1 cellular context compared by ENCODE assay signal in the genomic region with DNA sequence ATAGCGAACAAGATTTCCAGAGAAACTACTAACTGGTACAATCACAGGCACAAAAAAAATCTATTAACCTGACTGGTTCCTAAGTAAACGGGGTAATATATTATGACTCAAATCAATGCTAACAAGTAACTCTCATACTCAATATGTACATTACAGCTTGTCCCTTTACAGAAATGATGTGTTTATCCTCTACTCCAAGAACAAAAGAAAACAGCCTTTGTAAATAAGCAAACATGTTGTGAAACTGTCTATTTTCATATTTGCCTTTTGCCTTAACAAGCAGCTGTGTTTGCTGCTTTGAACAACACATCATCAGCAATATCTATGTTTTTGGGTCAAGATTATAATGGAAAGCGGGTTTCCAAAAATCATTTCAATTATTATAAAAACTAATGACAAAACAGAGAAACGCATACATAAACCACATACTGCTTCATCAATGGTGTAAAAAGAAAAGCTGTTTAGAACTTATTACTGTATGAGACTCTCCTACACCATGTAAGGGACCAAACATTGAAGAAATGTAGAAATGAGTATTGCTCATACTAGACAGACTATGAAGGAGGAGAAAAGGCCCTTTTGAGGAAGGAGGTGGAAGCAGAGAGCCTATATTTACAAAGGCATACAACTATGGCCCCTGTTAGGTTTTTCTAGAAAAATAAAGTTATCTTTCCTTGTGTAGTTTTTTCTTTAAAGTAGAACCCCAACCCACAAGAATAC.
TF ChIP-seq lines count a peak whose summit lies in the region.

No MANE protein-coding gene starts in this region.

TF ChIP-seq in HepG2, 621 proteins besides CTCF, POLR2A, EP300 and RAD21 (continued from another document and continues in another):
- TF ChIP-seq, protein P1, sequence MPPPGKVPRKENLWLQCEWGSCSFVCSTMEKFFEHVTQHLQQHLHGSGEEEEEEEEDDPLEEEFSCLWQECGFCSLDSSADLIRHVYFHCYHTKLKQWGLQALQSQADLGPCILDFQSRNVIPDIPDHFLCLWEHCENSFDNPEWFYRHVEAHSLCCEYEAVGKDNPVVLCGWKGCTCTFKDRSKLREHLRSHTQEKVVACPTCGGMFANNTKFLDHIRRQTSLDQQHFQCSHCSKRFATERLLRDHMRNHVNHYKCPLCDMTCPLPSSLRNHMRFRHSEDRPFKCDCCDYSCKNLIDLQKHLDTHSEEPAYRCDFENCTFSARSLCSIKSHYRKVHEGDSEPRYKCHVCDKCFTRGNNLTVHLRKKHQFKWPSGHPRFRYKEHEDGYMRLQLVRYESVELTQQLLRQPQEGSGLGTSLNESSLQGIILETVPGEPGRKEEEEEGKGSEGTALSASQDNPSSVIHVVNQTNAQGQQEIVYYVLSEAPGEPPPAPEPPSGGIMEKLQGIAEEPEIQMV (CRISPR knock-in tag; IDR thresholded peaks at IDR 0.05; ENCODE audit: low read depth): no peak
- TF ChIP-seq RELA (CRISPR knock-in tag; IDR thresholded peaks at IDR 0.05): no peak
- TF ChIP-seq ATM (IDR thresholded peaks at IDR 0.05; ENCODE audit: borderline replicate concordance): no peak
- no peak for TF ChIP-seq ZNF160 (CRISPR knock-in tag; IDR thresholded peaks at IDR 0.05)
- no peak for TF ChIP-seq ZNF572 (CRISPR knock-in tag; IDR thresholded peaks at IDR 0.05)
- TF ChIP-seq, protein P2, sequence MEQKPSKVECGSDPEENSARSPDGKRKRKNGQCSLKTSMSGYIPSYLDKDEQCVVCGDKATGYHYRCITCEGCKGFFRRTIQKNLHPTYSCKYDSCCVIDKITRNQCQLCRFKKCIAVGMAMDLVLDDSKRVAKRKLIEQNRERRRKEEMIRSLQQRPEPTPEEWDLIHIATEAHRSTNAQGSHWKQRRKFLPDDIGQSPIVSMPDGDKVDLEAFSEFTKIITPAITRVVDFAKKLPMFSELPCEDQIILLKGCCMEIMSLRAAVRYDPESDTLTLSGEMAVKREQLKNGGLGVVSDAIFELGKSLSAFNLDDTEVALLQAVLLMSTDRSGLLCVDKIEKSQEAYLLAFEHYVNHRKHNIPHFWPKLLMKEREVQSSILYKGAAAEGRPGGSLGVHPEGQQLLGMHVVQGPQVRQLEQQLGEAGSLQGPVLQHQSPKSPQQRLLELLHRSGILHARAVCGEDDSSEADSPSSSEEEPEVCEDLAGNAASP (CRISPR knock-in tag; IDR thresholded peaks at IDR 0.05; ENCODE audit: borderline replicate concordance): no peak
- TF ChIP-seq, protein P3, sequence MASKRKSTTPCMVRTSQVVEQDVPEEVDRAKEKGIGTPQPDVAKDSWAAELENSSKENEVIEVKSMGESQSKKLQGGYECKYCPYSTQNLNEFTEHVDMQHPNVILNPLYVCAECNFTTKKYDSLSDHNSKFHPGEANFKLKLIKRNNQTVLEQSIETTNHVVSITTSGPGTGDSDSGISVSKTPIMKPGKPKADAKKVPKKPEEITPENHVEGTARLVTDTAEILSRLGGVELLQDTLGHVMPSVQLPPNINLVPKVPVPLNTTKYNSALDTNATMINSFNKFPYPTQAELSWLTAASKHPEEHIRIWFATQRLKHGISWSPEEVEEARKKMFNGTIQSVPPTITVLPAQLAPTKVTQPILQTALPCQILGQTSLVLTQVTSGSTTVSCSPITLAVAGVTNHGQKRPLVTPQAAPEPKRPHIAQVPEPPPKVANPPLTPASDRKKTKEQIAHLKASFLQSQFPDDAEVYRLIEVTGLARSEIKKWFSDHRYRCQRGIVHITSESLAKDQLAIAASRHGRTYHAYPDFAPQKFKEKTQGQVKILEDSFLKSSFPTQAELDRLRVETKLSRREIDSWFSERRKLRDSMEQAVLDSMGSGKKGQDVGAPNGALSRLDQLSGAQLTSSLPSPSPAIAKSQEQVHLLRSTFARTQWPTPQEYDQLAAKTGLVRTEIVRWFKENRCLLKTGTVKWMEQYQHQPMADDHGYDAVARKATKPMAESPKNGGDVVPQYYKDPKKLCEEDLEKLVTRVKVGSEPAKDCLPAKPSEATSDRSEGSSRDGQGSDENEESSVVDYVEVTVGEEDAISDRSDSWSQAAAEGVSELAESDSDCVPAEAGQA (IDR thresholded peaks at IDR 0.05; ENCODE audit: low read depth): no peak
- TF ChIP-seq, protein P3 (CRISPR knock-in tag; IDR thresholded peaks at IDR 0.05; ENCODE audit: borderline replicate concordance): no peak
- TF ChIP-seq, protein P4, sequence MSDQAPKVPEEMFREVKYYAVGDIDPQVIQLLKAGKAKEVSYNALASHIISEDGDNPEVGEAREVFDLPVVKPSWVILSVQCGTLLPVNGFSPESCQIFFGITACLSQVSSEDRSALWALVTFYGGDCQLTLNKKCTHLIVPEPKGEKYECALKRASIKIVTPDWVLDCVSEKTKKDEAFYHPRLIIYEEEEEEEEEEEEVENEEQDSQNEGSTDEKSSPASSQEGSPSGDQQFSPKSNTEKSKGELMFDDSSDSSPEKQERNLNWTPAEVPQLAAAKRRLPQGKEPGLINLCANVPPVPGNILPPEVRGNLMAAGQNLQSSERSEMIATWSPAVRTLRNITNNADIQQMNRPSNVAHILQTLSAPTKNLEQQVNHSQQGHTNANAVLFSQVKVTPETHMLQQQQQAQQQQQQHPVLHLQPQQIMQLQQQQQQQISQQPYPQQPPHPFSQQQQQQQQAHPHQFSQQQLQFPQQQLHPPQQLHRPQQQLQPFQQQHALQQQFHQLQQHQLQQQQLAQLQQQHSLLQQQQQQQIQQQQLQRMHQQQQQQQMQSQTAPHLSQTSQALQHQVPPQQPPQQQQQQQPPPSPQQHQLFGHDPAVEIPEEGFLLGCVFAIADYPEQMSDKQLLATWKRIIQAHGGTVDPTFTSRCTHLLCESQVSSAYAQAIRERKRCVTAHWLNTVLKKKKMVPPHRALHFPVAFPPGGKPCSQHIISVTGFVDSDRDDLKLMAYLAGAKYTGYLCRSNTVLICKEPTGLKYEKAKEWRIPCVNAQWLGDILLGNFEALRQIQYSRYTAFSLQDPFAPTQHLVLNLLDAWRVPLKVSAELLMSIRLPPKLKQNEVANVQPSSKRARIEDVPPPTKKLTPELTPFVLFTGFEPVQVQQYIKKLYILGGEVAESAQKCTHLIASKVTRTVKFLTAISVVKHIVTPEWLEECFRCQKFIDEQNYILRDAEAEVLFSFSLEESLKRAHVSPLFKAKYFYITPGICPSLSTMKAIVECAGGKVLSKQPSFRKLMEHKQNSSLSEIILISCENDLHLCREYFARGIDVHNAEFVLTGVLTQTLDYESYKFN (CRISPR knock-in tag; conservative IDR thresholded peaks at IDR 0.05): peak; percentile 40; the same call in 1 of the 2 replicates
- TF ChIP-seq FOXK2 (IDR thresholded peaks at IDR 0.05): no peak
- TF ChIP-seq, protein P5, sequence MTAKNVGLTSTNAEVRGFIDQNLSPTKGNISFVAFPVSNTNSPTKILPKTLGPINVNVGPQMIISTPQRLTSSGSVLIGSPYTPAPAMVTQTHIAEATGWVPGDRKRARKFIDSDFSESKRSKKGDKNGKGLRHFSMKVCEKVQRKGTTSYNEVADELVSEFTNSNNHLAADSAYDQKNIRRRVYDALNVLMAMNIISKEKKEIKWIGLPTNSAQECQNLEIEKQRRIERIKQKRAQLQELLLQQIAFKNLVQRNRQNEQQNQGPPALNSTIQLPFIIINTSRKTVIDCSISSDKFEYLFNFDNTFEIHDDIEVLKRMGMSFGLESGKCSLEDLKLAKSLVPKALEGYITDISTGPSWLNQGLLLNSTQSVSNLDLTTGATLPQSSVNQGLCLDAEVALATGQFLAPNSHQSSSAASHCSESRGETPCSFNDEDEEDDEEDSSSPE (CRISPR knock-in tag; IDR thresholded peaks at IDR 0.05): no peak
- TF ChIP-seq, protein P6, sequence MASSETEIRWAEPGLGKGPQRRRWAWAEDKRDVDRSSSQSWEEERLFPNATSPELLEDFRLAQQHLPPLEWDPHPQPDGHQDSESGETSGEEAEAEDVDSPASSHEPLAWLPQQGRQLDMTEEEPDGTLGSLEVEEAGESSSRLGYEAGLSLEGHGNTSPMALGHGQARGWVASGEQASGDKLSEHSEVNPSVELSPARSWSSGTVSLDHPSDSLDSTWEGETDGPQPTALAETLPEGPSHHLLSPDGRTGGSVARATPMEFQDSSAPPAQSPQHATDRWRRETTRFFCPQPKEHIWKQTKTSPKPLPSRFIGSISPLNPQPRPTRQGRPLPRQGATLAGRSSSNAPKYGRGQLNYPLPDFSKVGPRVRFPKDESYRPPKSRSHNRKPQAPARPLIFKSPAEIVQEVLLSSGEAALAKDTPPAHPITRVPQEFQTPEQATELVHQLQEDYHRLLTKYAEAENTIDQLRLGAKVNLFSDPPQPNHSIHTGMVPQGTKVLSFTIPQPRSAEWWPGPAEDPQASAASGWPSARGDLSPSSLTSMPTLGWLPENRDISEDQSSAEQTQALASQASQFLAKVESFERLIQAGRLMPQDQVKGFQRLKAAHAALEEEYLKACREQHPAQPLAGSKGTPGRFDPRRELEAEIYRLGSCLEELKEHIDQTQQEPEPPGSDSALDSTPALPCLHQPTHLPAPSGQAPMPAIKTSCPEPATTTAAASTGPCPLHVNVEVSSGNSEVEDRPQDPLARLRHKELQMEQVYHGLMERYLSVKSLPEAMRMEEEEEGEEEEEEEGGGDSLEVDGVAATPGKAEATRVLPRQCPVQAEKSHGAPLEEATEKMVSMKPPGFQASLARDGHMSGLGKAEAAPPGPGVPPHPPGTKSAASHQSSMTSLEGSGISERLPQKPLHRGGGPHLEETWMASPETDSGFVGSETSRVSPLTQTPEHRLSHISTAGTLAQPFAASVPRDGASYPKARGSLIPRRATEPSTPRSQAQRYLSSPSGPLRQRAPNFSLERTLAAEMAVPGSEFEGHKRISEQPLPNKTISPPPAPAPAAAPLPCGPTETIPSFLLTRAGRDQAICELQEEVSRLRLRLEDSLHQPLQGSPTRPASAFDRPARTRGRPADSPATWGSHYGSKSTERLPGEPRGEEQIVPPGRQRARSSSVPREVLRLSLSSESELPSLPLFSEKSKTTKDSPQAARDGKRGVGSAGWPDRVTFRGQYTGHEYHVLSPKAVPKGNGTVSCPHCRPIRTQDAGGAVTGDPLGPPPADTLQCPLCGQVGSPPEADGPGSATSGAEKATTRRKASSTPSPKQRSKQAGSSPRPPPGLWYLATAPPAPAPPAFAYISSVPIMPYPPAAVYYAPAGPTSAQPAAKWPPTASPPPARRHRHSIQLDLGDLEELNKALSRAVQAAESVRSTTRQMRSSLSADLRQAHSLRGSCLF (CRISPR knock-in tag; IDR thresholded peaks at IDR 0.05; ENCODE audit: borderline replicate concordance): no peak
- no peak for TF ChIP-seq SOX13 (IDR thresholded peaks at IDR 0.05)
- peak in 1 of 2 experiments; percentile 90; a peak in 2 of 4 replicates for TF ChIP-seq SOX13 (CRISPR knock-in tag; conservative IDR thresholded peaks at IDR 0.05 in 1 of 2, IDR thresholded peaks at IDR 0.05 in 1 of 2)
- no peak for TF ChIP-seq SIX4 (CRISPR knock-in tag; IDR thresholded peaks at IDR 0.05)
- TF ChIP-seq, protein P7, sequence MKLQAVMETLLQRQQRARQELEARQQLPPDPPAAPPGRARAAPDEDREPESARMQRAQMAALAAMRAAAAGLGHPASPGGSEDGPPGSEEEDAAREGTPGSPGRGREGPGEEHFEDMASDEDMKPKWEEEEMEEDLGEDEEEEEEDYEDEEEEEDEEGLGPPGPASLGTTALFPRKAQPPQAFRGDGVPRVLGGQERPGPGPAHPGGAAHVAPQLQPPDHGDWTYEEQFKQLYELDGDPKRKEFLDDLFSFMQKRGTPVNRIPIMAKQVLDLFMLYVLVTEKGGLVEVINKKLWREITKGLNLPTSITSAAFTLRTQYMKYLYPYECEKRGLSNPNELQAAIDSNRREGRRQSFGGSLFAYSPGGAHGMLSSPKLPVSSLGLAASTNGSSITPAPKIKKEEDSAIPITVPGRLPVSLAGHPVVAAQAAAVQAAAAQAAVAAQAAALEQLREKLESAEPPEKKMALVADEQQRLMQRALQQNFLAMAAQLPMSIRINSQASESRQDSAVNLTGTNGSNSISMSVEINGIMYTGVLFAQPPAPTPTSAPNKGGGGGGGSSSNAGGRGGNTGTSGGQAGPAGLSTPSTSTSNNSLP (IDR thresholded peaks at IDR 0.05; ENCODE audit: low read depth, low read length): 0 out of 2 replicates have a peak, but pooled peaks have one; percentile 32
- 0 out of 2 replicates have a peak, but pooled peaks have one; percentile 12 for TF ChIP-seq MED1 (CRISPR knock-in tag; IDR thresholded peaks at IDR 0.05)
- peak; percentile 92 for TF ChIP-seq GATAD2A (CRISPR knock-in tag; IDR thresholded peaks at IDR 0.05)
- TF ChIP-seq ZFP37 (CRISPR knock-in tag; IDR thresholded peaks at IDR 0.05; ENCODE audit: borderline replicate concordance): no peak
- TF ChIP-seq ZNF749 (CRISPR knock-in tag; IDR thresholded peaks at IDR 0.05; ENCODE audit: borderline replicate concordance): no peak
